ENCODE assay signal across 14 cellular contexts in the genomic region with DNA sequence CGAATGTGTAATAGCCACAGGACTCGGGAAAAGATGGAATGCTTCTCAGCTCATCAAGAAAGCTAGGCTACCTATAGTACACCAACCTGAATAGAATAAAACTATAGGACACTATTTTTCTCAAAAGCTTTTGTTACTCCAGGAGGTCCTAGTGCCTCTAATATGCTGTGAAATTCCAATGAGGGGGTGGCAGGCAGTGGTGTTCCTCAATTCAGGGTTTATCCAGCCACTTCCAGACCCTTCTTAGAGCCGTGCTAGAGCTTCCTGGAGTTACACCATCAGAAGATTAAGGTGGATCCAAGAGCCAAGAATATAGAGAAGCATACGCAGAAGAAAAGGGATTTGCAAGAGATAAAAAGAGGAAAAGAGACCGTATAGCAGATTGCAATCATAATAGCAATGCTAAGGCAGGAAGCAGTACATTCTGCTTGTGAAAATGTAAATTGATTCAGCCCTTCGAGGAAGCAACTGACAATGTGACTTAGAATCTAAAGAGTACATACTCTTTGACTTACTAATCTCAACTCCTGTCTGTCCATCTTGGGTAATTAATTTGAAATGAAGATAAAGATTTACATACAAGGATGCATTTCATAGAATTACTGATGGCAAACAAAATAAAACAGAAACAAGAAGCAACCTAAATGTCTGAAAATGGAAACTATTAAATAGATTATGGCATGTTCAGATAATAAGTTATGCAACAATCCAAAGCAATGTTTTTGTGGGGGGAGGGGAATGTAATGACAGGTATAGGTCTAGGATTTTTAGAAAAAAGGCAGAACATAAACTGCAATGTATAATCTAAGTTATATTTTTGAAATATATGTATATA. TPM values are rescaled to one million over a fixed set of nuclear protein-coding genes. Genes with fewer than 3 reads are reported as not detected.
DNase-seq lines count a peak whose midpoint lies in the region; ATAC-seq and TF ChIP-seq lines count a peak whose summit lies in the region.
"Had no signal": no experiment of that assay in that cellular context is flagged by ENCODE, and none has a peak within 500 bp of the region (broad histone marks: within the 10 kb centered on the region; RNA-seq: fewer than 3 reads in every experiment).

No MANE protein-coding gene starts in this region.

- intact Hi-C loops in Calu3 (cut with micrococcal nuclease; ENCODE audit: unreplicated experiment) = loop anchor here (10.0 kb wide), 1 partner anchor 133 kb away; no protein-coding TSS in a partner anchor

- no peaks in the 10 kb centered on the region for H3K79me2 ChIP-seq in Loucy (ENCODE audit: insufficient read depth, low read length)

- H3K4me1 ChIP-seq in Loucy (ENCODE audit: insufficient read depth, low read length, poor library complexity, severe bottlenecking) = peaks cover 3% of the 10 kb centered on the region

- BruUV-seq in Calu3 (replicated peaks; lab: Mats Ljungman, UMichigan) = no TSS peak

- peaks cover 10% of the 10 kb centered on the region for H3K4me1 Mint-ChIP-seq in T-helper 2 cell treated with Interferon-gamma antibody and Interleukin-4, amounts not matched to agents 5 μg/mL and 100 μg/mL, for 36 hours (ENCODE audit: low read depth)
- H3K4me1 Mint-ChIP-seq in natural killer cell treated with Interleukin-12 subunit alpha and Interleukin-12 subunit beta and Interleukin-15 and Interleukin-18, amount 100 ng/mL, for 72 hours (ENCODE audit: low read depth in 2 of 2) = peaks cover 21 to 28% of the 10 kb centered on the region in 2 donors
- H3K4me1 Mint-ChIP-seq in Calu3 (ENCODE audit: low read depth, unreplicated experiment) = no peaks in the 10 kb centered on the region

- TF ChIP-seq CTCF in Loucy (conservative IDR thresholded peaks at IDR 0.05; ENCODE audit: low read length) (no peak), astrocyte of the cerebellum (IDR thresholded peaks at IDR 0.05; ENCODE audit: low read depth, low read length, missing control alignments) (no peak), Calu3 (IDR thresholded peaks at IDR 0.05; ENCODE audit: unreplicated experiment) (no peak), GM13977 (IDR thresholded peaks at IDR 0.05; ENCODE audit: extremely low read depth, insufficient read depth, missing control alignments) (no peak)

- peaks cover 10% of the 10 kb centered on the region for H3K36me3 Mint-ChIP-seq in T-helper 2 cell treated with Interferon-gamma antibody and Interleukin-4, amounts not matched to agents 5 μg/mL and 100 μg/mL, for 36 hours (ENCODE audit: low read depth)
- H3K36me3 Mint-ChIP-seq in natural killer cell treated with Interleukin-12 subunit alpha and Interleukin-12 subunit beta and Interleukin-15 and Interleukin-18, amount 100 ng/mL, for 72 hours = peaks cover 18% of the 10 kb centered on the region
- H3K36me3 Mint-ChIP-seq in Calu3 (ENCODE audit: insufficient read depth, unreplicated experiment) = peaks cover 13% of the 10 kb centered on the region

- in situ Hi-C loops in astrocyte of the cerebellum (cut with HindIII; ENCODE audit: low sequenced_read_pairs) (no loop called here), GM13977 (cut with MboI; ENCODE audit: low pct_unique_long_range_greater_than_20kb, low sequenced_read_pairs, unreplicated experiment) (no loop called here)

- peaks cover 15% of the 10 kb centered on the region for H3K9me3 Mint-ChIP-seq in T-helper 2 cell treated with Interferon-gamma antibody and Interleukin-4, amounts not matched to agents 5 μg/mL and 100 μg/mL, for 36 hours
- no peaks in the 10 kb centered on the region for H3K9me3 Mint-ChIP-seq in natural killer cell treated with Interleukin-12 subunit alpha and Interleukin-12 subunit beta and Interleukin-15 and Interleukin-18, amount 100 ng/mL, for 72 hours
- H3K9me3 Mint-ChIP-seq in Calu3 (ENCODE audit: low read depth, unreplicated experiment) = peaks cover 6% of the 10 kb centered on the region

- H3F3A ChIP-seq in Loucy (ENCODE audit: low read depth) = no peaks in the 10 kb centered on the region

- DNase-seq in T-helper 2 cell treated with Interferon-gamma antibody and Interleukin-4, amounts not matched to agents 5 μg/mL and 100 μg/mL, for 36 hours (ENCODE audit: low spot score) = no peak
- DNase-seq in T-helper 2 cell (no peak), astrocyte of the cerebellum (ENCODE audit: low read depth) (no peak), Calu3 (no peak), GM13977 (ENCODE audit: low spot score) (no peak)
- DNase-seq in natural killer cell treated with Interleukin-12 subunit alpha and Interleukin-12 subunit beta and Interleukin-15 and Interleukin-18, amount 100 ng/mL, for 72 hours (ENCODE audit: low spot score) = no peak
- DNase-seq in activated CD4-positive, CD25-positive, alpha-beta regulatory T cell treated with anti-CD3 and anti-CD28 coated beads, Interleukin-2, amount 50 U/mL, for 72 hours = no peak
- DNase-seq: activated CD4-positive, alpha-beta T cell treated with anti-CD3 and anti-CD28 coated beads for 1 hour; head of caudate nucleus; NCI-H2107; nucleus accumbens; SK-N-SH; small intestine had no signal

- ATAC-seq in natural killer cell treated with Interleukin-12 subunit alpha and Interleukin-12 subunit beta and Interleukin-15 and Interleukin-18, amount 100 ng/mL, for 72 hours = no peak

- peaks cover 72% of the 10 kb centered on the region for H3K27me3 Mint-ChIP-seq in T-helper 2 cell treated with Interferon-gamma antibody and Interleukin-4, amounts not matched to agents 5 μg/mL and 100 μg/mL, for 36 hours (ENCODE audit: low read depth)
- H3K27me3 Mint-ChIP-seq in natural killer cell treated with Interleukin-12 subunit alpha and Interleukin-12 subunit beta and Interleukin-15 and Interleukin-18, amount 100 ng/mL, for 72 hours = no peaks in the 10 kb centered on the region
- H3K27me3 Mint-ChIP-seq in Calu3 (ENCODE audit: unreplicated experiment) = peaks cover 39% of the 10 kb centered on the region

- H3K27me3 ChIP-seq in Loucy (ENCODE audit: insufficient read depth, low read length, poor library complexity, severe bottlenecking) = peaks cover 31% of the 10 kb centered on the region

- H4K20me1 ChIP-seq in Loucy (ENCODE audit: insufficient read depth, low read length, poor library complexity, severe bottlenecking) = no peaks in the 10 kb centered on the region

- H3K4me3 ChIP-seq in Loucy (ENCODE audit: low read length, poor library complexity, severe bottlenecking) (no peak overlapping the region), astrocyte of the cerebellum (ENCODE audit: low read depth, low read length) (peak overlapping the region; percentile 78)

- H3K4me2 ChIP-seq in Loucy (ENCODE audit: low read depth, low read length, poor library complexity, severe bottlenecking) = peak overlapping the region; percentile 5

- no peaks in the 10 kb centered on the region for H3K9me3 ChIP-seq in Loucy (ENCODE audit: insufficient read depth, low read depth, low read length)
- H3K9me3 ChIP-seq: SK-N-SH had no signal

- no peak overlapping the region for H3K9ac ChIP-seq in Loucy (ENCODE audit: low read depth, low read length, poor library complexity, severe bottlenecking)
- H3K9ac ChIP-seq: SK-N-SH had no signal

- peak overlapping the region; percentile 35 for H3K4me3 Mint-ChIP-seq in T-helper 2 cell treated with Interferon-gamma antibody and Interleukin-4, amounts not matched to agents 5 μg/mL and 100 μg/mL, for 36 hours
- peak overlapping the region; percentile 87 for H3K4me3 Mint-ChIP-seq in natural killer cell treated with Interleukin-12 subunit alpha and Interleukin-12 subunit beta and Interleukin-15 and Interleukin-18, amount 100 ng/mL, for 72 hours
- H3K4me3 Mint-ChIP-seq in Calu3 (ENCODE audit: low read depth, unreplicated experiment) = no peak overlapping the region

- no peaks in the 10 kb centered on the region for H3K36me3 ChIP-seq in Loucy (ENCODE audit: insufficient read depth, low read length)

- H3K27ac Mint-ChIP-seq in T-helper 2 cell treated with Interferon-gamma antibody and Interleukin-4, amounts not matched to agents 5 μg/mL and 100 μg/mL, for 36 hours = no peak overlapping the region
- H3K27ac Mint-ChIP-seq in natural killer cell treated with Interleukin-12 subunit alpha and Interleukin-12 subunit beta and Interleukin-15 and Interleukin-18, amount 100 ng/mL, for 72 hours = peak overlapping the region in 1 of 2 donors; percentile 69
- no peak overlapping the region for H3K27ac Mint-ChIP-seq in Calu3 (ENCODE audit: unreplicated experiment)

- no peaks in the 10 kb centered on the region for H3K9me2 ChIP-seq in Loucy (replicated peaks; ENCODE audit: low read depth, low read length)
- H3K9me2 ChIP-seq: SK-N-SH had no signal

- H2AFZ ChIP-seq in Loucy (ENCODE audit: low read length) = no peak overlapping the region

- CTCF ChIA-PET in Calu3 (lab: Charles Lee) = interaction anchor here (0.6 to 1.0 kb wide), 3 partner anchors 9 to 70 kb away, joined by 3 to 7 read pairs (median 3); no protein-coding TSS in a partner anchor

RNA-seq across cellular contexts. Expression of a gene that starts 2.1 kb away (rescaled TPM):
- total RNA-seq in natural killer cell treated with Interleukin-12 subunit alpha and Interleukin-12 subunit beta and Interleukin-15 and Interleukin-18, amount 100 ng/mL, for 72 hours = 1 to 10 TPM in 1 of 2 donors, under 1 TPM in 1; 0.19 to 1.5 TPM
- total RNA-seq in Calu3 (2022) = 0.14 TPM in 1 of 2 replicates, not detected in the other
